2 cellular contexts compared by ENCODE assay signal in genomic region chr2:104861295-104862060, GRCh38.
TF ChIP-seq lines count a peak whose summit lies in the region.

No MANE protein-coding gene starts in this region.

TF ChIP-seq in HepG2, 621 proteins besides CTCF, POLR2A, EP300 and RAD21:
- TF ChIP-seq, protein P1, sequence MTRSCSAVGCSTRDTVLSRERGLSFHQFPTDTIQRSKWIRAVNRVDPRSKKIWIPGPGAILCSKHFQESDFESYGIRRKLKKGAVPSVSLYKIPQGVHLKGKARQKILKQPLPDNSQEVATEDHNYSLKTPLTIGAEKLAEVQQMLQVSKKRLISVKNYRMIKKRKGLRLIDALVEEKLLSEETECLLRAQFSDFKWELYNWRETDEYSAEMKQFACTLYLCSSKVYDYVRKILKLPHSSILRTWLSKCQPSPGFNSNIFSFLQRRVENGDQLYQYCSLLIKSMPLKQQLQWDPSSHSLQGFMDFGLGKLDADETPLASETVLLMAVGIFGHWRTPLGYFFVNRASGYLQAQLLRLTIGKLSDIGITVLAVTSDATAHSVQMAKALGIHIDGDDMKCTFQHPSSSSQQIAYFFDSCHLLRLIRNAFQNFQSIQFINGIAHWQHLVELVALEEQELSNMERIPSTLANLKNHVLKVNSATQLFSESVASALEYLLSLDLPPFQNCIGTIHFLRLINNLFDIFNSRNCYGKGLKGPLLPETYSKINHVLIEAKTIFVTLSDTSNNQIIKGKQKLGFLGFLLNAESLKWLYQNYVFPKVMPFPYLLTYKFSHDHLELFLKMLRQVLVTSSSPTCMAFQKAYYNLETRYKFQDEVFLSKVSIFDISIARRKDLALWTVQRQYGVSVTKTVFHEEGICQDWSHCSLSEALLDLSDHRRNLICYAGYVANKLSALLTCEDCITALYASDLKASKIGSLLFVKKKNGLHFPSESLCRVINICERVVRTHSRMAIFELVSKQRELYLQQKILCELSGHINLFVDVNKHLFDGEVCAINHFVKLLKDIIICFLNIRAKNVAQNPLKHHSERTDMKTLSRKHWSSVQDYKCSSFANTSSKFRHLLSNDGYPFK (CRISPR knock-in tag; IDR thresholded peaks at IDR 0.05; ENCODE audit: borderline replicate concordance), result no peak
- TF ChIP-seq, protein P2, sequence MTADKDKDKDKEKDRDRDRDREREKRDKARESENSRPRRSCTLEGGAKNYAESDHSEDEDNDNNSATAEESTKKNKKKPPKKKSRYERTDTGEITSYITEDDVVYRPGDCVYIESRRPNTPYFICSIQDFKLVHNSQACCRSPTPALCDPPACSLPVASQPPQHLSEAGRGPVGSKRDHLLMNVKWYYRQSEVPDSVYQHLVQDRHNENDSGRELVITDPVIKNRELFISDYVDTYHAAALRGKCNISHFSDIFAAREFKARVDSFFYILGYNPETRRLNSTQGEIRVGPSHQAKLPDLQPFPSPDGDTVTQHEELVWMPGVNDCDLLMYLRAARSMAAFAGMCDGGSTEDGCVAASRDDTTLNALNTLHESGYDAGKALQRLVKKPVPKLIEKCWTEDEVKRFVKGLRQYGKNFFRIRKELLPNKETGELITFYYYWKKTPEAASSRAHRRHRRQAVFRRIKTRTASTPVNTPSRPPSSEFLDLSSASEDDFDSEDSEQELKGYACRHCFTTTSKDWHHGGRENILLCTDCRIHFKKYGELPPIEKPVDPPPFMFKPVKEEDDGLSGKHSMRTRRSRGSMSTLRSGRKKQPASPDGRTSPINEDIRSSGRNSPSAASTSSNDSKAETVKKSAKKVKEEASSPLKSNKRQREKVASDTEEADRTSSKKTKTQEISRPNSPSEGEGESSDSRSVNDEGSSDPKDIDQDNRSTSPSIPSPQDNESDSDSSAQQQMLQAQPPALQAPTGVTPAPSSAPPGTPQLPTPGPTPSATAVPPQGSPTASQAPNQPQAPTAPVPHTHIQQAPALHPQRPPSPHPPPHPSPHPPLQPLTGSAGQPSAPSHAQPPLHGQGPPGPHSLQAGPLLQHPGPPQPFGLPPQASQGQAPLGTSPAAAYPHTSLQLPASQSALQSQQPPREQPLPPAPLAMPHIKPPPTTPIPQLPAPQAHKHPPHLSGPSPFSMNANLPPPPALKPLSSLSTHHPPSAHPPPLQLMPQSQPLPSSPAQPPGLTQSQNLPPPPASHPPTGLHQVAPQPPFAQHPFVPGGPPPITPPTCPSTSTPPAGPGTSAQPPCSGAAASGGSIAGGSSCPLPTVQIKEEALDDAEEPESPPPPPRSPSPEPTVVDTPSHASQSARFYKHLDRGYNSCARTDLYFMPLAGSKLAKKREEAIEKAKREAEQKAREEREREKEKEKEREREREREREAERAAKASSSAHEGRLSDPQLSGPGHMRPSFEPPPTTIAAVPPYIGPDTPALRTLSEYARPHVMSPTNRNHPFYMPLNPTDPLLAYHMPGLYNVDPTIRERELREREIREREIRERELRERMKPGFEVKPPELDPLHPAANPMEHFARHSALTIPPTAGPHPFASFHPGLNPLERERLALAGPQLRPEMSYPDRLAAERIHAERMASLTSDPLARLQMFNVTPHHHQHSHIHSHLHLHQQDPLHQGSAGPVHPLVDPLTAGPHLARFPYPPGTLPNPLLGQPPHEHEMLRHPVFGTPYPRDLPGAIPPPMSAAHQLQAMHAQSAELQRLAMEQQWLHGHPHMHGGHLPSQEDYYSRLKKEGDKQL (CRISPR knock-in tag; IDR thresholded peaks at IDR 0.05; ENCODE audit: low read depth), result no peak
- TF ChIP-seq ZNF75D (CRISPR knock-in tag; IDR thresholded peaks at IDR 0.05; ENCODE audit: borderline replicate concordance) (no peak), XBP1 (CRISPR knock-in tag; IDR thresholded peaks at IDR 0.05) (no peak)

TF ChIP-seq in H1, 55 proteins besides CTCF, POLR2A, EP300 and RAD21:
- TF ChIP-seq CBX8 (IDR thresholded peaks at IDR 0.05; ENCODE audit: borderline replicate concordance, low read depth, low read length) (0 out of 2 replicates have a peak, but pooled peaks have one; percentile 70), TCF12 (IDR thresholded peaks at IDR 0.05; ENCODE audit: low read depth, low read length) (0 out of 2 replicates have a peak, but pooled peaks have one; percentile 48), RNF2 (IDR thresholded peaks at IDR 0.05; ENCODE audit: borderline replicate concordance, low read depth, low read length, missing control alignments, poor library complexity, severe bottlenecking) (peak; percentile 58), EGR1 (IDR thresholded peaks at IDR 0.05; ENCODE audit: borderline replicate concordance, low read depth, low read length) (no peak)
